8 cellular contexts compared by ENCODE assay signal in genomic region chr10:72692057-72692891, GRCh38. TPM values are rescaled to one million over a fixed set of nuclear protein-coding genes. Genes with fewer than 3 reads are reported as not detected.
DNase-seq lines count a peak whose midpoint lies in the region; ATAC-seq and TF ChIP-seq lines count a peak whose summit lies in the region.

TSS of gene MCU (plus strand) at chr10:72692143. CDS start at chr10:72692152, 9 bp downstream.

- H3K27me3 ChIP-seq in lower lobe of right lung (ENCODE audit: low read depth) = no peaks in the 10 kb centered on the region

- H3K4me1 ChIP-seq in lower lobe of right lung = peaks cover 34% of the 10 kb centered on the region

- peak within 1 kb of the TSS; percentile 82 for H3K4me3 ChIP-seq in lower lobe of right lung

- H3K36me3 ChIP-seq in lower lobe of right lung = no peaks in the 10 kb centered on the region

- no peaks in the 10 kb centered on the region for H3K9me3 ChIP-seq in lower lobe of right lung

- H3K27ac Mint-ChIP-seq in activated CD4-positive, alpha-beta memory T cell treated with anti-CD3 and anti-CD28 coated beads, Interleukin-2, amount 10 ng/mL, durations not matched to agents 7 days and 5 days = peak within 1 kb of the TSS; percentile 58

- POLR2A ChIA-PET in activated CD4-positive, alpha-beta memory T cell treated with anti-CD3 and anti-CD28 coated beads, Interleukin-2, amount 10 ng/mL, durations not matched to agents 7 days and 5 days (lab: Charles Lee) = interaction anchor here (0.6 to 4.1 kb wide), 17 partner anchors 9 to 555 kb away, joined by 3 to 28 read pairs (median 5); partner anchors contain the start of genes DNAJC9, MICU1 and P4HA1

- H3K4me1 Mint-ChIP-seq in activated CD4-positive, alpha-beta memory T cell treated with anti-CD3 and anti-CD28 coated beads, Interleukin-2, amount 10 ng/mL, durations not matched to agents 7 days and 5 days = peaks cover 31% of the 10 kb centered on the region

- peaks cover 1% of the 10 kb centered on the region for H3K27me3 Mint-ChIP-seq in activated CD4-positive, alpha-beta memory T cell treated with anti-CD3 and anti-CD28 coated beads, Interleukin-2, amount 10 ng/mL, durations not matched to agents 7 days and 5 days

- peak within 1 kb of the TSS; percentile 84 for H3K4me3 Mint-ChIP-seq in activated CD4-positive, alpha-beta memory T cell treated with anti-CD3 and anti-CD28 coated beads, Interleukin-2, amount 10 ng/mL, durations not matched to agents 7 days and 5 days

- ATAC-seq in GM18520 (IDR thresholded peaks at IDR 0.05; ENCODE audit: unreplicated experiment) (peak; percentile 86), HG03039 (IDR thresholded peaks at IDR 0.05; ENCODE audit: unreplicated experiment) (peak; percentile 85), lower lobe of right lung (peak; percentile 92 to 96)

- DNase-seq in NCI-H446 treated with DMSO at 0.1 percent for 48 hours (lab: John Stamatoyannopoulos, UW) (peak; percentile 79), ecto neural progenitor cell (ENCODE audit: low spot score) (peak; percentile 95), lower lobe of right lung (peak; percentile 96)
- peak; percentile 93 for DNase-seq in activated CD4-positive, alpha-beta memory T cell treated with anti-CD3 and anti-CD28 coated beads, Interleukin-2, amount 10 ng/mL, durations not matched to agents 7 days and 5 days
- peak; percentile 89 to 92 for DNase-seq in stimulated activated CD4-positive, alpha-beta T cell treated with anti-CD3 and anti-CD28 coated beads, Interleukin-4, amount 100 ng/mL, for 48 hours (ENCODE audit: low read depth in 2 of 2)

- H3K36me3 Mint-ChIP-seq in activated CD4-positive, alpha-beta memory T cell treated with anti-CD3 and anti-CD28 coated beads, Interleukin-2, amount 10 ng/mL, durations not matched to agents 7 days and 5 days (ENCODE audit: low read depth) = no peaks in the 10 kb centered on the region

- H3K27ac ChIP-seq in 22Rv1 = peak within 1 kb of the TSS; percentile 68
- H3K27ac ChIP-seq in lower lobe of right lung = peak within 1 kb of the TSS; percentile 88

- TF ChIP-seq CTCF in 22Rv1 (IDR thresholded peaks at IDR 0.05) (no peak), lower lobe of right lung (IDR thresholded peaks at IDR 0.05) (no peak)

- H3K9me3 Mint-ChIP-seq in activated CD4-positive, alpha-beta memory T cell treated with anti-CD3 and anti-CD28 coated beads, Interleukin-2, amount 10 ng/mL, durations not matched to agents 7 days and 5 days = no peaks in the 10 kb centered on the region

- intact Hi-C loops in lower lobe of right lung (cut with DNase I) = no loop called here

- CTCF ChIA-PET in activated CD4-positive, alpha-beta memory T cell treated with anti-CD3 and anti-CD28 coated beads, Interleukin-2, amount 10 ng/mL, durations not matched to agents 7 days and 5 days (lab: Charles Lee) = interaction anchor here (0.5 to 1.4 kb wide), 9 partner anchors 7 to 644 kb away, joined by 3 to 8 read pairs (median 4); no protein-coding TSS in a partner anchor

RNA-seq across cellular contexts. Expression of gene MCU, which starts in this region (rescaled TPM):
- total RNA-seq in activated CD4-positive, alpha-beta memory T cell treated with anti-CD3 and anti-CD28 coated beads, Interleukin-2, amount 10 ng/mL, durations not matched to agents 7 days and 5 days = 10 to 100 TPM; 14.5 to 16.1 TPM
- total RNA-seq in lower lobe of right lung = 24.2 TPM

Comparison
In these comparisons a context has a peak if more than half of its experiments do, and no peak if none do; other contexts are left out.
1. Peak in every context shown above with its lines: DNase-seq, ATAC-seq, H3K4me3 ChIP-seq and H3K27ac ChIP-seq.